In genomic region chr6:138526822-138527235, GRCh38 we compare ENCODE assay signal across 1 cellular context.
TF ChIP-seq lines count a peak whose summit lies in the region.

No MANE protein-coding gene starts in this region.

TF ChIP-seq in HepG2, 621 proteins besides CTCF, POLR2A, EP300 and RAD21 (continued from another document and continues in another):
- TF ChIP-seq ZNF609 (CRISPR knock-in tag; IDR thresholded peaks at IDR 0.05; ENCODE audit: borderline replicate concordance) (peak; percentile 69; the same call in 1 of the 2 replicates), CCDC6 (CRISPR knock-in tag; IDR thresholded peaks at IDR 0.05) (peak; percentile 60; the same call in 1 of the 2 replicates), GATAD2A (CRISPR knock-in tag; IDR thresholded peaks at IDR 0.05) (peak; percentile 89), FOXK1 (CRISPR knock-in tag; IDR thresholded peaks at IDR 0.05; ENCODE audit: borderline replicate concordance, low read depth) (peak; percentile 61; the same call in 1 of the 2 replicates), FOXA3 (CRISPR knock-in tag; IDR thresholded peaks at IDR 0.05) (peak; percentile 89), NR2F1 (CRISPR knock-in tag; IDR thresholded peaks at IDR 0.05) (0 out of 4 replicates have a peak, but pooled peaks have one; percentile 8 to 53), ZNF143 (CRISPR knock-in tag; IDR thresholded peaks at IDR 0.05) (no peak), HDAC2 (CRISPR knock-in tag; IDR thresholded peaks at IDR 0.05) (peak; percentile 87), ZNF264 (CRISPR knock-in tag; IDR thresholded peaks at IDR 0.05) (peak; percentile 36; the same call in 1 of the 2 replicates), NCOA5 (CRISPR knock-in tag; IDR thresholded peaks at IDR 0.05) (no peak), CREB1 (IDR thresholded peaks at IDR 0.05) (no peak), CREB1 (CRISPR knock-in tag; IDR thresholded peaks at IDR 0.05) (0 out of 2 replicates have a peak, but pooled peaks have one; percentile 42), ZNF614 (CRISPR knock-in tag; IDR thresholded peaks at IDR 0.05; ENCODE audit: borderline replicate concordance) (peak; percentile 38; the same call in 1 of the 2 replicates), SKI (IDR thresholded peaks at IDR 0.05; ENCODE audit: partially characterized antibody) (peak; percentile 49), NCOR1 (IDR thresholded peaks at IDR 0.05; ENCODE audit: borderline replicate concordance, low read length) (peak; percentile 12; the same call in 1 of the 2 replicates), HNRNPK (IDR thresholded peaks at IDR 0.05; ENCODE audit: low read depth, low read length, poor library complexity, severe bottlenecking) (peak; percentile 26), SIN3A (IDR thresholded peaks at IDR 0.05; ENCODE audit: borderline replicate concordance, low read depth, low read length) (0 out of 2 replicates have a peak, but pooled peaks have one; percentile 53), HMG20A (CRISPR knock-in tag; IDR thresholded peaks at IDR 0.05; ENCODE audit: borderline replicate concordance) (peak; percentile 62; the same call in 1 of the 2 replicates), TGIF2 (CRISPR knock-in tag; IDR thresholded peaks at IDR 0.05) (0 out of 2 replicates have a peak, but pooled peaks have one; percentile 65), KDM4B (CRISPR knock-in tag; IDR thresholded peaks at IDR 0.05) (0 out of 2 replicates have a peak, but pooled peaks have one; percentile 25), STAG1 (CRISPR knock-in tag; IDR thresholded peaks at IDR 0.05) (peak; percentile 7; the same call in 1 of the 2 replicates), AHDC1 (CRISPR knock-in tag; IDR thresholded peaks at IDR 0.05; ENCODE audit: borderline replicate concordance) (0 out of 2 replicates have a peak, but pooled peaks have one; percentile 38), GFI1 (CRISPR knock-in tag; IDR thresholded peaks at IDR 0.05; ENCODE audit: borderline replicate concordance) (peak; percentile 95), ZNF770 (CRISPR knock-in tag; IDR thresholded peaks at IDR 0.05) (0 out of 2 replicates have a peak, but pooled peaks have one; percentile 30), ZNF362 (CRISPR knock-in tag; IDR thresholded peaks at IDR 0.05; ENCODE audit: borderline replicate concordance) (no peak), ELF3 (CRISPR knock-in tag; IDR thresholded peaks at IDR 0.05) (peak; percentile 70), DPF2 (CRISPR knock-in tag; IDR thresholded peaks at IDR 0.05; ENCODE audit: borderline replicate concordance, low read depth) (peak; percentile 51; the same call in 1 of the 2 replicates), FOXP4 (CRISPR knock-in tag; IDR thresholded peaks at IDR 0.05) (peak; percentile 78), TOE1 (CRISPR knock-in tag; IDR thresholded peaks at IDR 0.05) (0 out of 2 replicates have a peak, but pooled peaks have one; percentile 31), YEATS4 (CRISPR knock-in tag; IDR thresholded peaks at IDR 0.05; ENCODE audit: borderline replicate concordance) (0 out of 2 replicates have a peak, but pooled peaks have one; percentile 33), HOMEZ (CRISPR knock-in tag; IDR thresholded peaks at IDR 0.05; ENCODE audit: low read depth) (peak; percentile 82), ZNF44 (CRISPR knock-in tag; IDR thresholded peaks at IDR 0.05) (no peak), ZSCAN5A (CRISPR knock-in tag; IDR thresholded peaks at IDR 0.05; ENCODE audit: borderline replicate concordance) (no peak), ISL2 (CRISPR knock-in tag; IDR thresholded peaks at IDR 0.05) (peak; percentile 71; the same call in 1 of the 2 replicates), ZNF574 (CRISPR knock-in tag; IDR thresholded peaks at IDR 0.05) (peak; percentile 63)
